ENCODE assay signal across 1 cellular context in genomic region chr1:93732514-93732913, GRCh38.
TF ChIP-seq lines count a peak whose summit lies in the region.

No MANE protein-coding gene starts in this region.

TF ChIP-seq in GM12878, 131 proteins besides CTCF, POLR2A, EP300 and RAD21:
- no peak for TF ChIP-seq ETV6 (conservative IDR thresholded peaks at IDR 0.05 in 1 of 2, IDR thresholded peaks at IDR 0.05 in 1 of 2; ENCODE audit: borderline replicate concordance in 1 of 2, low read depth in 1 of 2)
- no peak for TF ChIP-seq SMAD5 (IDR thresholded peaks at IDR 0.05; ENCODE audit: low read depth)
- TF ChIP-seq, protein P1, sequence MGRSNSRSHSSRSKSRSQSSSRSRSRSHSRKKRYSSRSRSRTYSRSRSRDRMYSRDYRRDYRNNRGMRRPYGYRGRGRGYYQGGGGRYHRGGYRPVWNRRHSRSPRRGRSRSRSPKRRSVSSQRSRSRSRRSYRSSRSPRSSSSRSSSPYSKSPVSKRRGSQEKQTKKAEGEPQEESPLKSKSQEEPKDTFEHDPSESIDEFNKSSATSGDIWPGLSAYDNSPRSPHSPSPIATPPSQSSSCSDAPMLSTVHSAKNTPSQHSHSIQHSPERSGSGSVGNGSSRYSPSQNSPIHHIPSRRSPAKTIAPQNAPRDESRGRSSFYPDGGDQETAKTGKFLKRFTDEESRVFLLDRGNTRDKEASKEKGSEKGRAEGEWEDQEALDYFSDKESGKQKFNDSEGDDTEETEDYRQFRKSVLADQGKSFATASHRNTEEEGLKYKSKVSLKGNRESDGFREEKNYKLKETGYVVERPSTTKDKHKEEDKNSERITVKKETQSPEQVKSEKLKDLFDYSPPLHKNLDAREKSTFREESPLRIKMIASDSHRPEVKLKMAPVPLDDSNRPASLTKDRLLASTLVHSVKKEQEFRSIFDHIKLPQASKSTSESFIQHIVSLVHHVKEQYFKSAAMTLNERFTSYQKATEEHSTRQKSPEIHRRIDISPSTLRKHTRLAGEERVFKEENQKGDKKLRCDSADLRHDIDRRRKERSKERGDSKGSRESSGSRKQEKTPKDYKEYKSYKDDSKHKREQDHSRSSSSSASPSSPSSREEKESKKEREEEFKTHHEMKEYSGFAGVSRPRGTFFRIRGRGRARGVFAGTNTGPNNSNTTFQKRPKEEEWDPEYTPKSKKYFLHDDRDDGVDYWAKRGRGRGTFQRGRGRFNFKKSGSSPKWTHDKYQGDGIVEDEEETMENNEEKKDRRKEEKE (IDR thresholded peaks at IDR 0.05), result no peak
- TF ChIP-seq PML (IDR thresholded peaks at IDR 0.05; ENCODE audit: low read length), result no peak
- TF ChIP-seq ZSCAN29 (IDR thresholded peaks at IDR 0.05), result no peak
- TF ChIP-seq ZNF24 (IDR thresholded peaks at IDR 0.05), result no peak
- TF ChIP-seq SIX5 (IDR thresholded peaks at IDR 0.05; ENCODE audit: low read depth, low read length, severe bottlenecking), result no peak
- no peak for TF ChIP-seq SUZ12 (IDR thresholded peaks at IDR 0.05; ENCODE audit: unreplicated experiment)
- no peak for TF ChIP-seq RELB (IDR thresholded peaks at IDR 0.05; ENCODE audit: low read depth)
- no peak for TF ChIP-seq CBX3 (IDR thresholded peaks at IDR 0.05; ENCODE audit: borderline replicate concordance, low read depth)
- TF ChIP-seq BRCA1 (IDR thresholded peaks at IDR 0.05; ENCODE audit: low read depth, low read length), result no peak
- TF ChIP-seq, protein P2, sequence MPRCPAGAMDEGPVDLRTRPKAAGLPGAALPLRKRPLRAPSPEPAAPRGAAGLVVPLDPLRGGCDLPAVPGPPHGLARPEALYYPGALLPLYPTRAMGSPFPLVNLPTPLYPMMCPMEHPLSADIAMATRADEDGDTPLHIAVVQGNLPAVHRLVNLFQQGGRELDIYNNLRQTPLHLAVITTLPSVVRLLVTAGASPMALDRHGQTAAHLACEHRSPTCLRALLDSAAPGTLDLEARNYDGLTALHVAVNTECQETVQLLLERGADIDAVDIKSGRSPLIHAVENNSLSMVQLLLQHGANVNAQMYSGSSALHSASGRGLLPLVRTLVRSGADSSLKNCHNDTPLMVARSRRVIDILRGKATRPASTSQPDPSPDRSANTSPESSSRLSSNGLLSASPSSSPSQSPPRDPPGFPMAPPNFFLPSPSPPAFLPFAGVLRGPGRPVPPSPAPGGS (IDR thresholded peaks at IDR 0.05; ENCODE audit: borderline replicate concordance, insufficient read depth, low read depth, low read length, poor library complexity, severe bottlenecking), result no peak
- no peak for TF ChIP-seq DPF2 (IDR thresholded peaks at IDR 0.05)
- TF ChIP-seq MEF2A (IDR thresholded peaks at IDR 0.05; ENCODE audit: insufficient read depth, low read depth, low read length), result no peak
- no peak for TF ChIP-seq E2F8 (IDR thresholded peaks at IDR 0.05; ENCODE audit: low read depth, partially characterized antibody)
TF ChIP-seq in GM12878: peak in this region for 0.
